ENCODE assay signal across 25 cellular contexts in genomic region chr5:115946655-115947054, GRCh38. TPM values are rescaled to one million over a fixed set of nuclear protein-coding genes. Genes with fewer than 3 reads are reported as not detected.
DNase-seq lines count a peak whose midpoint lies in the region; ATAC-seq, FAIRE-seq and TF ChIP-seq lines count a peak whose summit lies in the region.
"Had no signal": no experiment of that assay in that cellular context is flagged by ENCODE, and none has a peak within 500 bp of the region (broad histone marks: within the 10 kb centered on the region; RNA-seq: fewer than 3 reads in every experiment).

No MANE protein-coding gene starts in this region.

- TF ChIP-seq POLR2A in A549 (IDR thresholded peaks at IDR 0.05; ENCODE audit: low read length) (no peak), uterus (IDR thresholded peaks at IDR 0.05) (no peak)

- DNase-seq in A549 (ENCODE audit: low read depth in 1 of 2, low spot score in 1 of 2) (peak in 1 of 2 experiments; percentile 10), H4 (ENCODE audit: low spot score) (peak; percentile 32), RWPE2 (ENCODE audit: low spot score) (no peak), fibroblast of pulmonary artery (ENCODE audit: low read depth) (peak; percentile 38), NCI-H446 treated with DMSO at 0.1 percent for 48 hours (lab: John Stamatoyannopoulos, UW) (no peak), uterus (no peak), Right ventricle myocardium superior (no peak), urothelium cell line (ENCODE audit: low spot score) (no peak)
- DNase-seq: activated CD4-positive, alpha-beta T cell treated with anti-CD3 and anti-CD28 coated beads for 48 hours; CD4-positive, CD25-positive, alpha-beta regulatory T cell; Kasumi-1; kidney; NCI-H1436 treated with DMSO at 0.1 percent for 48 hours; NCI-H2171; NCI-H526 treated with DMSO at 0.1 percent for 48 hours; occipital lobe; SHP77; stimulated activated CD4-positive, alpha-beta T cell treated with anti-CD3 and anti-CD28 coated beads, Interleukin-15, amount 100 ng/mL, for 24 hours; T-helper 1 cell; upper lobe of right lung had no signal

- no peak for TF ChIP-seq CTCF in A549 (IDR thresholded peaks at IDR 0.05)
- no peak for TF ChIP-seq CTCF in RWPE2 (IDR thresholded peaks at IDR 0.05; ENCODE audit: poor library complexity, severe bottlenecking)
- no peak for TF ChIP-seq CTCF in fibroblast of pulmonary artery (IDR thresholded peaks at IDR 0.05; ENCODE audit: low read length, missing control alignments)
- TF ChIP-seq CTCF in uterus (IDR thresholded peaks at IDR 0.05): no peak

- no peaks in the 10 kb centered on the region for H3K4me1 ChIP-seq in A549
- H3K4me1 ChIP-seq in RWPE2 (ENCODE audit: insufficient read depth, poor library complexity, severe bottlenecking): no peaks in the 10 kb centered on the region
- H3K4me1 ChIP-seq in uterus: no peaks in the 10 kb centered on the region
- H3K4me1 ChIP-seq: upper lobe of right lung had no signal

- WGBS in A549 (ENCODE audit: missing lambda C conversion rate): 49% methylated on average over 2 of the region's 2 CpGs

- CTCF ChIA-PET in A549 (lab: Yijun Ruan, JAX): no interaction called here

- no peaks in the 10 kb centered on the region for H3K9me3 ChIP-seq in A549
- H3K9me3 ChIP-seq in RWPE2 (ENCODE audit: severe bottlenecking): no peaks in the 10 kb centered on the region
- H3K9me3 ChIP-seq in uterus: no peaks in the 10 kb centered on the region
- H3K9me3 ChIP-seq: upper lobe of right lung had no signal

- TF ChIP-seq RAD21 in A549 (conservative IDR thresholded peaks at IDR 0.05 in 1 of 2, IDR thresholded peaks at IDR 0.05 in 1 of 2): no peak

- intact Hi-C loops in uterus (cut with DNase I; ENCODE audit: low total_unique reads) (no loop called here), Right ventricle myocardium superior (cut with DNase I) (no loop called here)

- H3K27ac ChIP-seq in A549 (no peak overlapping the region), RWPE2 (ENCODE audit: poor library complexity, severe bottlenecking) (no peak overlapping the region), uterus (no peak overlapping the region)
- H3K27ac ChIP-seq: upper lobe of right lung had no signal

- POLR2A ChIA-PET in A549 (lab: Yijun Ruan, JAX): no interaction called here

- peak; percentile 47 to 54; a peak in 2 of 6 replicates for ATAC-seq in A549
- ATAC-seq in RWPE2 (ENCODE audit: low read depth): peak; percentile 61
- ATAC-seq in Right ventricle myocardium superior (ENCODE audit: poor library complexity): no peak
- ATAC-seq: GM12878, upper lobe of right lung had no signal

- H3K27me3 ChIP-seq in RWPE2 (ENCODE audit: insufficient read depth, poor library complexity, severe bottlenecking) (no peaks in the 10 kb centered on the region), uterus (no peaks in the 10 kb centered on the region)
- H3K27me3 ChIP-seq: upper lobe of right lung had no signal

- no peak for TF ChIP-seq EP300 in A549 (IDR thresholded peaks at IDR 0.05)

- H3K4me2 ChIP-seq in A549: no peak overlapping the region

- H3K4me3 ChIP-seq in A549: no peak overlapping the region
- no peak overlapping the region for H3K4me3 ChIP-seq in RWPE2 (ENCODE audit: severe bottlenecking)
- no peak overlapping the region for H3K4me3 ChIP-seq in fibroblast of pulmonary artery (replicated peaks; ENCODE audit: low read depth, low read length)
- no peak overlapping the region for H3K4me3 ChIP-seq in uterus
- H3K4me3 ChIP-seq: GM12878, lung, upper lobe of right lung had no signal

- H3K36me3 ChIP-seq in RWPE2 (ENCODE audit: low read depth) (no peaks in the 10 kb centered on the region), uterus (no peaks in the 10 kb centered on the region)
- H3K36me3 ChIP-seq: upper lobe of right lung had no signal

- no peak for FAIRE-seq in A549 (lab: Jason Lieb, UNC)
- no peak for FAIRE-seq in urothelium cell line (lab: Jason Lieb, UNC)
- FAIRE-seq: frontal cortex, GM12878, HTR-8/SVneo, kidney had no signal

TF ChIP-seq in A549, 52 proteins besides CTCF, POLR2A, EP300 and RAD21:
- TF ChIP-seq SREBF2 (IDR thresholded peaks at IDR 0.05) (no peak), JUN (IDR thresholded peaks at IDR 0.05) (no peak), EHF (CRISPR knock-in tag; IDR thresholded peaks at IDR 0.05) (no peak), KDM1A (IDR thresholded peaks at IDR 0.05; ENCODE audit: low read depth) (no peak), MAX (IDR thresholded peaks at IDR 0.05) (no peak), KDM5A (IDR thresholded peaks at IDR 0.05) (no peak), GATA3 (IDR thresholded peaks at IDR 0.05; ENCODE audit: borderline replicate concordance) (no peak), HOXA7 (CRISPR knock-in tag; IDR thresholded peaks at IDR 0.05) (no peak), ATOH8 (CRISPR knock-in tag; IDR thresholded peaks at IDR 0.05; ENCODE audit: low read depth) (no peak), ZC3H11A (IDR thresholded peaks at IDR 0.05) (no peak)

RNA-seq across cellular contexts. Expression of gene LVRN, which starts 15.6 kb away (rescaled TPM):
- polyA plus RNA-seq in A549 (2011; rRNA removed): 0.16 and 0.19 TPM in 2 replicates
- polyA plus RNA-seq in A549 (2012; cell fraction: cytosol; rRNA removed): not detected in 2 replicates
- 0.02 TPM in 1 of 2 replicates, not detected in the other for polyA plus RNA-seq in A549 (2012; cell fraction: nucleus; rRNA removed)
- 0.03 to 0.06 TPM (median 0.05 TPM) in 3 replicates for polyA plus RNA-seq in A549 (2017; fragmentation: RNase III; extraction: RNeasy Plus Mini Kit Qiagen cat#74134 plus additional on column Dnase treatment)
- not detected in 2 replicates for polyA minus RNA-seq in A549 (2011; rRNA and poly(A)+ RNA removed)
- total RNA-seq in H4 (2014; rRNA removed; shearing (Covaris generic)): not detected in 2 replicates
- 1 to 10 TPM in 1 of 4 donors, not detected in 3; 1.7 TPM for total RNA-seq in uterus
- 0.65 TPM for total RNA-seq in Right ventricle myocardium superior
- total RNA-seq: A673; CD4-positive, CD25-positive, alpha-beta regulatory T cell; kidney had no signal
- polyA plus RNA-seq: CD4-positive, CD25-positive, alpha-beta regulatory T cell had no signal

Comparison
In these comparisons a context has a peak if more than half of its experiments do, and no peak if none do; other contexts are left out.
1. DNase-seq: peak in H4 (single experiment) and fibroblast of pulmonary artery (single experiment); none in RWPE2 (single experiment), NCI-H446 treated with DMSO at 0.1 percent for 48 hours (single experiment), uterus (0 of 2), Right ventricle myocardium superior (single experiment) and urothelium cell line (single experiment).